13 cellular contexts compared by ENCODE assay signal in genomic region chr18:22466608-22467390, GRCh38. TPM values are rescaled to one million over a fixed set of nuclear protein-coding genes. Genes with fewer than 3 reads are reported as not detected.
DNase-seq lines count a peak whose midpoint lies in the region; ATAC-seq and TF ChIP-seq lines count a peak whose summit lies in the region.
"Had no signal": no experiment of that assay in that cellular context is flagged by ENCODE, and none has a peak within 500 bp of the region (broad histone marks: within the 10 kb centered on the region; RNA-seq: fewer than 3 reads in every experiment).

No MANE protein-coding gene starts in this region.

- peaks cover 24% of the 10 kb centered on the region for H3K4me1 Mint-ChIP-seq in endothelial cell (ENCODE audit: unreplicated experiment)

- H3K4me3 Mint-ChIP-seq in endothelial cell (ENCODE audit: unreplicated experiment), result no peak overlapping the region

- DNase-seq in ELR (ENCODE audit: low read depth), result peak; percentile 73
- DNase-seq in Right ventricle myocardium superior, result no peak
- DNase-seq in skeletal muscle cell (ENCODE audit: low read depth), result peak; percentile 28
- no peak for DNase-seq in stimulated activated CD4-positive, alpha-beta T cell treated with anti-CD3 and anti-CD28 coated beads, Interleukin-2, amount 100 ng/mL, for 48 hours
- DNase-seq in epidermal melanocyte (ENCODE audit: insufficient read length, low spot score), result no peak
- DNase-seq in stimulated activated CD4-positive, alpha-beta T cell treated with anti-CD3 and anti-CD28 coated beads, Interleukin-12 subunit alpha, Interleukin-12 subunit beta, amount 100 ng/mL, for 4 hours, result no peak
- DNase-seq in endothelial cell (ENCODE audit: low spot score), result no peak
- DNase-seq: activated effector memory CD4-positive, alpha-beta T cell treated with Interleukin-2 at 50 U/mL for 16 hours; hippocampal formation had no signal

- peak overlapping the region; percentile 13 for H3K4me3 ChIP-seq in WI38 (ENCODE audit: low read depth, low read length)
- no peak overlapping the region for H3K4me3 ChIP-seq in skeletal muscle cell (ENCODE audit: low read depth, low read length)
- H3K4me3 ChIP-seq: HAP-1 had no signal

- intact Hi-C loops in Right ventricle myocardium superior (cut with DNase I), result loop anchor here (5.0 kb wide), 1 partner anchor 189 kb away; no protein-coding TSS in a partner anchor

- H3K27me3 Mint-ChIP-seq in endothelial cell (ENCODE audit: unreplicated experiment), result peaks cover 3% of the 10 kb centered on the region

- H3K27ac Mint-ChIP-seq in endothelial cell (ENCODE audit: unreplicated experiment), result no peak overlapping the region

- no peaks in the 10 kb centered on the region for H3K9me3 Mint-ChIP-seq in endothelial cell (ENCODE audit: unreplicated experiment)

- ATAC-seq in Right ventricle myocardium superior (ENCODE audit: poor library complexity), result peak; percentile 54

- TF ChIP-seq CTCF in WI38 (IDR thresholded peaks at IDR 0.05; ENCODE audit: low read depth, low read length) (no peak), endothelial cell (IDR thresholded peaks at IDR 0.05; ENCODE audit: unreplicated experiment) (no peak)

- H3K36me3 Mint-ChIP-seq in endothelial cell (ENCODE audit: low read depth, unreplicated experiment), result no peaks in the 10 kb centered on the region

RNA-seq across cellular contexts. Expression of gene CTAGE1, which starts 49.1 kb away (rescaled TPM):
- not detected for total RNA-seq in Right ventricle myocardium superior
- total RNA-seq in endothelial cell (ENCODE audit: unreplicated experiment), result not detected
- total RNA-seq: LHCN-M2, SK-MEL-5 had no signal

Comparison
In these comparisons a context has a peak if more than half of its experiments do, and no peak if none do; other contexts are left out.
1. DNase-seq: peak in ELR (single experiment) and skeletal muscle cell (single experiment); none in Right ventricle myocardium superior (single experiment), stimulated activated CD4-positive, alpha-beta T cell treated with anti-CD3 and anti-CD28 coated beads, Interleukin-2, amount 100 ng/mL, for 48 hours (0 of 2), epidermal melanocyte (single experiment), stimulated activated CD4-positive, alpha-beta T cell treated with anti-CD3 and anti-CD28 coated beads, Interleukin-12 subunit alpha, Interleukin-12 subunit beta, amount 100 ng/mL, for 4 hours (single experiment) and endothelial cell (single experiment).